Comparison of ENCODE assay signal across 9 cellular contexts in the genomic region with DNA sequence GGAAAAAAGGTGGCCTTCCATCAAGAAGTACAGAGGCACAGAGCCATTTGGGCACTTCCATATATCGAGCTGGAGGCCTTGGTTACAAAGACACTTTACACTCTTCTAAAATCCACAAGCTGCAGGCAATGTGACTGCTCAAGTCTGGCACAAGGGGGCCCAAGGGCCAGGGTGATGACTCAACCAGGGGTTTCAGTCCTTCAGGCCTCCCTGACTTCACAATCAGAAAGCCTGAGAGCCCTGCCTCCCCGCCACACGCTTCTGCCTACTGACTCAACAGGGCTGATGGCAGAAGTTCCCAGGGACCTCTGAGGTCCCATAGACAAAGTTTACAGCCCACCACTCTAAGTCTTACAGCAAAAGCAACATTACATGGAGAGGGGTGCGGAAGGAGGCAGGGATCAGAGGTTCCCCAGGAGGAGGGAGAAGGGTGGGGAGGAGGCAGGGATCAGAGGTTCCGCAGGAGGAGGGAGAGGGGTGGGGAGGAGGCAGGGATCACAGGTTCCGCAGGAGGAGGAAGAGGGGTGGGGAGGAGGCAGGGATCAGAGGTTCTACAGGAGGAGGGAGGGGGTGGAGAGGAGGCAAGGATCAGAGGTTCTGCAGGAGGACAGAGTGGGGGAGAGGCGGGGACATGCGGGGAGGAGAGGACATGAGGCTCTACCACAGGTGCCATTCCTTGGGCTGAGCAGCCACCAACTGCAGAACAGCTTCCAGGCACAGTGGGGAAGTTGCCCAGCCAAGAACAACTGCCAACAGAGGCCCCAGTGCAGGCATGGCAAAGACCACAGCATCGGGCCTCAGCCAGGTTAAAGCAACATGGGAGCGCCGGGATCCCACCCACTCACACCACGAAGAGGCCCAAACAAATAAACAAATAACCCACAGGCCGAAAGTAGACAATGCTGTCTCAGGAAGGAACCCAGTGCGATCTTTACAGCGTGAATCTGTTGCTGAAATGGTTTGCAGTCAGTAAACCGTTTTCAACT. TPM values are rescaled to one million over a fixed set of nuclear protein-coding genes. Genes with fewer than 3 reads are reported as not detected.
DNase-seq lines count a peak whose midpoint lies in the region; ATAC-seq and TF ChIP-seq lines count a peak whose summit lies in the region.
"Had no signal": no experiment of that assay in that cellular context is flagged by ENCODE, and none has a peak within 500 bp of the region (broad histone marks: within the 10 kb centered on the region; RNA-seq: fewer than 3 reads in every experiment).

No MANE protein-coding gene starts in this region.

- no peaks in the 10 kb centered on the region for H3K4me1 ChIP-seq in Karpas-422 (ENCODE audit: low read length)

- H3K9me3 ChIP-seq in Karpas-422 (ENCODE audit: low read length), result no peaks in the 10 kb centered on the region

- H3K4me2 ChIP-seq in Karpas-422 (ENCODE audit: low read depth, low read length, poor library complexity, severe bottlenecking), result no peak overlapping the region

- H3K9ac ChIP-seq in Karpas-422 (ENCODE audit: low read length), result no peak overlapping the region

- H3K36me3 ChIP-seq in Karpas-422 (ENCODE audit: insufficient read depth, low read length), result no peaks in the 10 kb centered on the region

- H4K20me1 ChIP-seq in Karpas-422 (ENCODE audit: insufficient read depth, low read depth, low read length), result peaks cover 32% of the 10 kb centered on the region; the same call in 1 of the 2 replicates

- 81 to 83% methylated on average over 16 of the region's 16 CpGs for WGBS in lower leg skin, 2 donors

- no peak overlapping the region for H3K27ac ChIP-seq in Karpas-422 (ENCODE audit: low read length)
- H3K27ac ChIP-seq: HL-60 had no signal

- intact Hi-C loops in lower leg skin (cut with DNase I; ENCODE audit: low total_unique reads), result no loop called here

- H2AFZ ChIP-seq in Karpas-422 (ENCODE audit: low read length), result no peak overlapping the region

- ATAC-seq in GM21423 (IDR thresholded peaks at IDR 0.05; ENCODE audit: unreplicated experiment) (peak; percentile 96), HG03521 (IDR thresholded peaks at IDR 0.05; ENCODE audit: unreplicated experiment) (peak; percentile 98)

- H3K4me3 ChIP-seq in GM12864 (ENCODE audit: low read depth, low read length) (no peak overlapping the region), lower leg skin (ENCODE audit: low read depth, poor library complexity, severe bottlenecking) (no peak overlapping the region), Karpas-422 (ENCODE audit: low read length) (no peak overlapping the region)

- H3K9me2 ChIP-seq in Karpas-422 (replicated peaks; ENCODE audit: insufficient read depth, low read length), result no peaks in the 10 kb centered on the region

- H3K27me3 ChIP-seq in Karpas-422 (ENCODE audit: low read length), result no peaks in the 10 kb centered on the region

- peaks cover 99% of the 10 kb centered on the region for H3K79me2 ChIP-seq in Karpas-422 (ENCODE audit: low read length)

- peak; percentile 71 for DNase-seq in GM12864 (ENCODE audit: low read depth)
- DNase-seq in activated T-cell treated with anti-CD3 and anti-CD28 coated beads, Interleukin-2, amount 50 U/mL, for 48 hours, result peak; percentile 78 to 79
- DNase-seq in renal cortical epithelial cell (ENCODE audit: low read depth), result peak; percentile 64
- DNase-seq in lower leg skin (ENCODE audit: low spot score in 2 of 2), result no peak
- no peak for DNase-seq in Karpas-422
- DNase-seq in NK-92 (lab: John Stamatoyannopoulos, UW; ENCODE audit: unreplicated experiment), result no peak

- TF ChIP-seq POLR2A in lower leg skin (IDR thresholded peaks at IDR 0.05), result no peak

- TF ChIP-seq CTCF in GM12864 (IDR thresholded peaks at IDR 0.05; ENCODE audit: low read depth, low read length, missing control alignments) (peak; percentile 60), lower leg skin (IDR thresholded peaks at IDR 0.05) (no peak)

RNA-seq across cellular contexts. Expression of a gene that starts 52.0 kb away (rescaled TPM):
- total RNA-seq in renal cortical epithelial cell (20.1 and 86.2 TPM in 2 replicates), lower leg skin (10 to 100 TPM; 46.0 to 72.8 (median 50.8) TPM)
- total RNA-seq in Karpas-422 (2014; rRNA removed; shearing (Covaris generic); ENCODE audit: low replicate concordance), result 39.9 and 45.4 TPM in 2 replicates

Comparison
In these comparisons a context has a peak if more than half of its experiments do, and no peak if none do; other contexts are left out.
1. DNase-seq: peak in GM12864 (single experiment), activated T-cell treated with anti-CD3 and anti-CD28 coated beads, Interleukin-2, amount 50 U/mL, for 48 hours (2 of 2) and renal cortical epithelial cell (single experiment); none in lower leg skin (0 of 2), Karpas-422 (single experiment) and NK-92 (single experiment).